Comparison of ENCODE assay signal across 22 cellular contexts in the genomic region with DNA sequence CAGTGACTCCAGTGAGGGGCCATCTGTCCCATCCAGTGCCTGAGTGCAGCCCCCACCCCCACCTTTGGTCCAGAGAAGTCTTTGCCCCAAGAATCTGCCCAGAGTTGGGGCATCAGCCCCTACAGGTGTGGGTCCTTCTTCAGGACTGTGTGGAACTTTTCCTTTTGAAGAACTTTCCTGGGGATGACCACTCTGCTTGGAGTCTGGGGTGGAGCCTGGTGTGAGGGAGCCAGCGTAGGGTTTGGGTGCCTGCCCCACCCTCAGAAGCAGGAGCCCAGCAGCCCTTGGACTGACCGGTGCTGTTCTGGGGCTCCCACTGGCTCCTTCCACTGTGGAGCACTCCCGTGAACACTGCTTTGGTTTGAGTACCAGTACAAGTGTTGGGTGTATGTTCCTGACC. TPM values are rescaled to one million over a fixed set of nuclear protein-coding genes. Genes with fewer than 3 reads are reported as not detected.
DNase-seq lines count a peak whose midpoint lies in the region; ATAC-seq, FAIRE-seq and TF ChIP-seq lines count a peak whose summit lies in the region.
"Had no signal": no experiment of that assay in that cellular context is flagged by ENCODE, and none has a peak within 500 bp of the region (broad histone marks: within the 10 kb centered on the region; RNA-seq: fewer than 3 reads in every experiment).

No MANE protein-coding gene starts in this region.

- H3K4me3 Mint-ChIP-seq in CD4-positive, alpha-beta T cell: no peak overlapping the region
- H3K4me3 Mint-ChIP-seq in stimulated activated naive B cell treated with anti-CD40 and anti-IgM and Interleukin-4, amounts not matched to agents 10 μg/mL and 1 μg/mL and 100 μg/mL, for 72 hours: no peak overlapping the region
- H3K4me3 Mint-ChIP-seq: activated CD8-positive, alpha-beta T cell treated with anti-CD3 and anti-CD28 coated beads for 36 hours; activated naive CD4-positive, alpha-beta T cell treated with anti-CD3 and anti-CD28 coated beads, Interleukin-2, amount 50 U/mL, for 24 hours had no signal

- no peak for ATAC-seq in CD4-positive, alpha-beta T cell (ENCODE audit: poor library complexity)
- ATAC-seq in HG03378 (IDR thresholded peaks at IDR 0.05; ENCODE audit: unreplicated experiment) (no peak), PC-3 (no peak)
- ATAC-seq in stimulated activated naive B cell treated with anti-CD40 and anti-IgM and Interleukin-4, amounts not matched to agents 10 μg/mL and 1 μg/mL and 100 μg/mL, for 72 hours (replicated peaks): no peak
- ATAC-seq: activated CD4-positive, CD25-positive, alpha-beta regulatory T cell treated with anti-CD3 and anti-CD28 coated beads, Interleukin-2, amount 50 U/mL, for 24 hours; activated CD8-positive, alpha-beta T cell treated with anti-CD3 and anti-CD28 coated beads for 36 hours; GM12878 had no signal

- CTCF ChIA-PET in CD4-positive, alpha-beta T cell (lab: Charles Lee): no interaction called here
- CTCF ChIA-PET in PC-9 (lab: Charles Lee): no interaction called here
- CTCF ChIA-PET in PC-3 (lab: Charles Lee): no interaction called here

- H3F3A ChIP-seq in PC-9 (ENCODE audit: insufficient read depth, low read depth): peaks cover 89% of the 10 kb centered on the region
- peaks cover 29% of the 10 kb centered on the region for H3F3A ChIP-seq in PC-3 (ENCODE audit: low read length, unreplicated experiment)

- H3K79me2 ChIP-seq in PC-9 (ENCODE audit: low read depth): peaks cover 100% of the 10 kb centered on the region
- H3K79me2 ChIP-seq in PC-3 (ENCODE audit: low read length): peaks cover 100% of the 10 kb centered on the region

- no peaks in the 10 kb centered on the region for H3K9me3 Mint-ChIP-seq in CD4-positive, alpha-beta T cell
- H3K9me3 Mint-ChIP-seq in stimulated activated naive B cell treated with anti-CD40 and anti-IgM and Interleukin-4, amounts not matched to agents 10 μg/mL and 1 μg/mL and 100 μg/mL, for 72 hours: no peaks in the 10 kb centered on the region
- H3K9me3 Mint-ChIP-seq: activated CD8-positive, alpha-beta T cell treated with anti-CD3 and anti-CD28 coated beads for 36 hours; activated naive CD4-positive, alpha-beta T cell treated with anti-CD3 and anti-CD28 coated beads, Interleukin-2, amount 50 U/mL, for 24 hours had no signal

- no peaks in the 10 kb centered on the region for H3K27me3 Mint-ChIP-seq in CD4-positive, alpha-beta T cell
- H3K27me3 Mint-ChIP-seq in stimulated activated naive B cell treated with anti-CD40 and anti-IgM and Interleukin-4, amounts not matched to agents 10 μg/mL and 1 μg/mL and 100 μg/mL, for 72 hours: no peaks in the 10 kb centered on the region
- H3K27me3 Mint-ChIP-seq: activated CD8-positive, alpha-beta T cell treated with anti-CD3 and anti-CD28 coated beads for 36 hours; activated naive CD4-positive, alpha-beta T cell treated with anti-CD3 and anti-CD28 coated beads, Interleukin-2, amount 50 U/mL, for 24 hours had no signal

- H3K9ac ChIP-seq in kidney (ENCODE audit: low read length in 2 of 2) (no peak overlapping the region), PC-3 (ENCODE audit: low read length) (no peak overlapping the region)

- no peak for TF ChIP-seq CTCF in CD4-positive, alpha-beta T cell (IDR thresholded peaks at IDR 0.05)
- no peak for TF ChIP-seq CTCF in PC-9 (conservative IDR thresholded peaks at IDR 0.05)
- no peak for TF ChIP-seq CTCF in kidney (IDR thresholded peaks at IDR 0.05; ENCODE audit: borderline replicate concordance, extremely low read depth, insufficient read depth)
- TF ChIP-seq CTCF in spleen (IDR thresholded peaks at IDR 0.05 in 8 of 11, conservative IDR thresholded peaks at IDR 0.05 in 3 of 11): no peak
- no peak for TF ChIP-seq CTCF in PC-3 (conservative IDR thresholded peaks at IDR 0.05; ENCODE audit: low read depth, low read length)

- peaks cover 56% of the 10 kb centered on the region for H3K4me1 Mint-ChIP-seq in CD4-positive, alpha-beta T cell (ENCODE audit: low read depth)
- peaks cover 54 to 83% of the 10 kb centered on the region in 2 donors for H3K4me1 Mint-ChIP-seq in stimulated activated naive B cell treated with anti-CD40 and anti-IgM and Interleukin-4, amounts not matched to agents 10 μg/mL and 1 μg/mL and 100 μg/mL, for 72 hours

- intact Hi-C loops in CD4-positive, alpha-beta T cell (cut with DNase I, micrococcal nuclease): no loop called here
- intact Hi-C loops in PC-9 (cut with micrococcal nuclease; ENCODE audit: unreplicated experiment): no loop called here
- intact Hi-C loops in kidney (cut with DNase I): no loop called here
- intact Hi-C loops in spleen (cut with DNase I; ENCODE audit: low total_unique reads): no loop called here
- intact Hi-C loops in PC-3 (cut with micrococcal nuclease): no loop called here

- peak overlapping the region; percentile 12 for H3K27ac Mint-ChIP-seq in CD4-positive, alpha-beta T cell
- H3K27ac Mint-ChIP-seq in stimulated activated naive B cell treated with anti-CD40 and anti-IgM and Interleukin-4, amounts not matched to agents 10 μg/mL and 1 μg/mL and 100 μg/mL, for 72 hours: no peak overlapping the region
- H3K27ac Mint-ChIP-seq: activated CD8-positive, alpha-beta T cell treated with anti-CD3 and anti-CD28 coated beads for 36 hours; activated naive CD4-positive, alpha-beta T cell treated with anti-CD3 and anti-CD28 coated beads, Interleukin-2, amount 50 U/mL, for 24 hours had no signal

- FAIRE-seq in kidney (lab: Jason Lieb, UNC): no peak
- FAIRE-seq: GM12878, islet of Langerhans had no signal

- no TSS peak for BruUV-seq in PC-9 (replicated peaks; lab: Mats Ljungman, UMichigan)
- BruUV-seq in PC-3 (replicated peaks; lab: Mats Ljungman, UMichigan): no TSS peak

- H3K36me3 ChIP-seq in PC-9 (ENCODE audit: low read depth) (peaks cover 73% of the 10 kb centered on the region), kidney (ENCODE audit: control insufficient read depth in 1 of 2, insufficient read depth in 2 of 2, low read length in 2 of 2) (no peaks in the 10 kb centered on the region), spleen (peaks cover 0 to 33% (median 7%) of the 10 kb centered on the region in 6 donors), PC-3 (ENCODE audit: low read depth, low read length) (peaks cover 95% of the 10 kb centered on the region)
- H3K36me3 ChIP-seq: ovary had no signal

- no peaks in the 10 kb centered on the region for H3K9me3 ChIP-seq in CD4-positive, alpha-beta T cell (ENCODE audit: control insufficient read depth, low read length)
- H3K9me3 ChIP-seq in PC-9 (ENCODE audit: insufficient read depth, low read depth) (no peaks in the 10 kb centered on the region), kidney (ENCODE audit: control insufficient read depth in 1 of 2, low read length in 2 of 2) (no peaks in the 10 kb centered on the region), spleen (no peaks in the 10 kb centered on the region), PC-3 (ENCODE audit: low read length) (no peaks in the 10 kb centered on the region)
- H3K9me3 ChIP-seq: ovary had no signal

- peaks cover 5% of the 10 kb centered on the region for H3K36me3 Mint-ChIP-seq in CD4-positive, alpha-beta T cell (ENCODE audit: low read depth)
- H3K36me3 Mint-ChIP-seq in stimulated activated naive B cell treated with anti-CD40 and anti-IgM and Interleukin-4, amounts not matched to agents 10 μg/mL and 1 μg/mL and 100 μg/mL, for 72 hours: peaks cover 10 to 30% of the 10 kb centered on the region in 2 donors

- H2AFZ ChIP-seq in PC-9 (no peak overlapping the region), PC-3 (ENCODE audit: low read length) (no peak overlapping the region)

- H3K27ac ChIP-seq in CD4-positive, alpha-beta T cell (ENCODE audit: low read depth, low read length): no peak overlapping the region
- peak overlapping the region; percentile 35 for H3K27ac ChIP-seq in PC-9
- H3K27ac ChIP-seq in kidney (ENCODE audit: low read depth in 2 of 2, low read length in 2 of 2): peak overlapping the region; percentile 13 to 52
- H3K27ac ChIP-seq in spleen: peak overlapping the region in 2 of 8 donors; percentile 43 to 67
- H3K27ac ChIP-seq in PC-3 (ENCODE audit: low read length): no peak overlapping the region
- H3K27ac ChIP-seq: ovary had no signal

- H3K9me2 ChIP-seq in PC-9 (ENCODE audit: insufficient read depth): no peaks in the 10 kb centered on the region
- no peaks in the 10 kb centered on the region for H3K9me2 ChIP-seq in PC-3 (replicated peaks; ENCODE audit: low read length)

- H3K4me3 ChIP-seq in PC-9: no peak overlapping the region
- peak overlapping the region in 1 of 2 donors; percentile 11 for H3K4me3 ChIP-seq in kidney (ENCODE audit: low read length in 2 of 2)
- no peak overlapping the region for H3K4me3 ChIP-seq in spleen
- H3K4me3 ChIP-seq in PC-3 (ENCODE audit: low read length): no peak overlapping the region
- H3K4me3 ChIP-seq: GM12878, ovary had no signal

- POLR2A ChIA-PET in CD4-positive, alpha-beta T cell (lab: Charles Lee): no interaction called here
- POLR2A ChIA-PET in PC-9 (lab: Charles Lee; ENCODE audit: unreplicated experiment) (no interaction called here), PC-3 (lab: Charles Lee; ENCODE audit: unreplicated experiment) (no interaction called here)

- 88 to 96% (median 91%) methylated on average over 3 of the region's 3 CpGs for WGBS in spleen, 5 donors

- H3K4me1 ChIP-seq in PC-9 (replicated peaks; ENCODE audit: insufficient read depth) (peaks cover 59% of the 10 kb centered on the region), kidney (ENCODE audit: control insufficient read depth in 1 of 2, insufficient read depth in 1 of 2, low read depth in 1 of 2, low read length in 2 of 2) (peaks cover 48 to 51% of the 10 kb centered on the region in 2 donors), spleen (peaks cover 27 to 99% (median 70%) of the 10 kb centered on the region in 6 donors), PC-3 (ENCODE audit: insufficient read depth, low read length) (peaks cover 26% of the 10 kb centered on the region)

- no peaks in the 10 kb centered on the region for H3K27me3 ChIP-seq in CD4-positive, alpha-beta T cell (ENCODE audit: control insufficient read depth, insufficient read depth, low read length)
- H3K27me3 ChIP-seq in PC-9 (ENCODE audit: insufficient read depth, low read depth) (no peaks in the 10 kb centered on the region), spleen (replicated peaks in 1 of 7) (no peaks in the 10 kb centered on the region), PC-3 (ENCODE audit: low read length) (no peaks in the 10 kb centered on the region)
- H3K27me3 ChIP-seq: ovary had no signal

- no peak for TF ChIP-seq POLR2A in spleen (IDR thresholded peaks at IDR 0.05)

- H3K4me2 ChIP-seq in PC-9 (peak overlapping the region; percentile 11; the same call in 1 of the 2 replicates), PC-3 (ENCODE audit: low read length) (no peak overlapping the region)

- H4K20me1 ChIP-seq in PC-9 (ENCODE audit: insufficient read depth) (peaks cover 97% of the 10 kb centered on the region), PC-3 (ENCODE audit: low read length) (peaks cover 100% of the 10 kb centered on the region)

- no peak for DNase-seq in CD4-positive, alpha-beta T cell
- DNase-seq in PC-9 (no peak), kidney (no peak), spleen (peak; percentile 18), PC-3 (no peak)
- no peak for DNase-seq in stimulated activated naive B cell treated with anti-CD40 and anti-IgM and Interleukin-4, amounts not matched to agents 10 μg/mL and 1 μg/mL and 100 μg/mL, for 72 hours
- DNase-seq: activated CD8-positive, alpha-beta T cell treated with anti-CD3 and anti-CD28 coated beads for 36 hours; anterior cingulate cortex; caudate nucleus; DND-41; hippocampal formation; mammary epithelial cell; NCI-H187 treated with DMSO at 0.1 percent for 48 hours; NCI-H2227 treated with DMSO at 0.1 percent for 48 hours; NCI-H774; Right ventricle myocardium superior had no signal

RNA-seq across cellular contexts. Expression of a gene that starts 19.3 kb away (rescaled TPM):
- 100 to 1,000 TPM; 176 to 188 TPM for total RNA-seq in CD4-positive, alpha-beta T cell
- total RNA-seq in PC-9 (2021) (411 and 443 TPM in 2 replicates), kidney (250 TPM), spleen (100 to 1,000 TPM; 120 to 309 (median 197) TPM), PC-3 (2014; rRNA removed) (1,274 and 1,459 TPM in 2 replicates)
- polyA plus RNA-seq in kidney (ENCODE audit: insufficient read depth, low read depth, low replicate concordance) (120 TPM), spleen (100 to 1,000 TPM in 1 of 3 donors, 10 to 100 TPM in 2; 52.3 to 114 (median 83.0) TPM)

Comparison
In these comparisons a context has a peak if more than half of its experiments do, and no peak if none do; other contexts are left out.
1. H3K27ac ChIP-seq: peak in PC-9 (single experiment) and kidney (2 of 2); none in CD4-positive, alpha-beta T cell (single experiment) and PC-3 (single experiment).